1 cellular context compared by ENCODE assay signal in genomic region chr6:107716688-107717089, GRCh38.
TF ChIP-seq lines count a peak whose summit lies in the region.

No MANE protein-coding gene starts in this region.

TF ChIP-seq in H1, 55 proteins besides CTCF, POLR2A, EP300 and RAD21 (continued from another document):
- TF ChIP-seq, protein P1, sequence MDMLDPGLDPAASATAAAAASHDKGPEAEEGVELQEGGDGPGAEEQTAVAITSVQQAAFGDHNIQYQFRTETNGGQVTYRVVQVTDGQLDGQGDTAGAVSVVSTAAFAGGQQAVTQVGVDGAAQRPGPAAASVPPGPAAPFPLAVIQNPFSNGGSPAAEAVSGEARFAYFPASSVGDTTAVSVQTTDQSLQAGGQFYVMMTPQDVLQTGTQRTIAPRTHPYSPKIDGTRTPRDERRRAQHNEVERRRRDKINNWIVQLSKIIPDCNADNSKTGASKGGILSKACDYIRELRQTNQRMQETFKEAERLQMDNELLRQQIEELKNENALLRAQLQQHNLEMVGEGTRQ (IDR thresholded peaks at IDR 0.05; ENCODE audit: low read length), result peak; percentile 84
- TF ChIP-seq TEAD4 (IDR thresholded peaks at IDR 0.05; ENCODE audit: low read depth, low read length), result no peak
- TF ChIP-seq KDM5A (IDR thresholded peaks at IDR 0.05; ENCODE audit: low read length), result no peak
- no peak for TF ChIP-seq GTF2F1 (IDR thresholded peaks at IDR 0.05; ENCODE audit: borderline replicate concordance, low read depth, low read length)
- no peak for TF ChIP-seq CBX8 (IDR thresholded peaks at IDR 0.05; ENCODE audit: borderline replicate concordance, low read depth, low read length)
- no peak for TF ChIP-seq E2F6 (IDR thresholded peaks at IDR 0.05)
- TF ChIP-seq TAF7 (optimal IDR thresholded peaks at IDR 0.05; ENCODE audit: borderline replicate concordance, low read depth, low read length), result no peak
- 0 out of 2 replicates have a peak, but pooled peaks have one; percentile 10 for TF ChIP-seq TAF1 (IDR thresholded peaks at IDR 0.05; ENCODE audit: low read depth, low read length)
- TF ChIP-seq, protein P2, sequence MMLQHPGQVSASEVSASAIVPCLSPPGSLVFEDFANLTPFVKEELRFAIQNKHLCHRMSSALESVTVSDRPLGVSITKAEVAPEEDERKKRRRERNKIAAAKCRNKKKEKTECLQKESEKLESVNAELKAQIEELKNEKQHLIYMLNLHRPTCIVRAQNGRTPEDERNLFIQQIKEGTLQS (IDR thresholded peaks at IDR 0.05; ENCODE audit: insufficient read depth, low read depth, low read length), result peak; percentile 44; the same call in 1 of the 2 replicates
- TF ChIP-seq ATF2 (IDR thresholded peaks at IDR 0.05; ENCODE audit: low read length), result no peak
- no peak for TF ChIP-seq ZNF274 (IDR thresholded peaks at IDR 0.05; ENCODE audit: borderline replicate concordance, extremely low read depth, low read length)
- peak; percentile 55 for TF ChIP-seq SIX5 (IDR thresholded peaks at IDR 0.05; ENCODE audit: low read depth, low read length)
- TF ChIP-seq POLR2AphosphoS5 (IDR thresholded peaks at IDR 0.05; ENCODE audit: low read depth, low read length), result no peak
- TF ChIP-seq JUN (IDR thresholded peaks at IDR 0.05; ENCODE audit: low read depth, low read length), result no peak
- TF ChIP-seq YY1 (IDR thresholded peaks at IDR 0.05; ENCODE audit: low read depth, low read length), result peak; percentile 79
- TF ChIP-seq EGR1 (IDR thresholded peaks at IDR 0.05; ENCODE audit: borderline replicate concordance, low read depth, low read length), result no peak
- TF ChIP-seq CREB1 (IDR thresholded peaks at IDR 0.05), result no peak
- no peak for TF ChIP-seq HDAC6 (IDR thresholded peaks at IDR 0.05; ENCODE audit: low read depth, low read length)
- no peak for TF ChIP-seq FOSL1 (IDR thresholded peaks at IDR 0.05; ENCODE audit: insufficient read depth, low read depth, low read length)
- no peak for TF ChIP-seq RNF2 (IDR thresholded peaks at IDR 0.05; ENCODE audit: borderline replicate concordance, low read depth, low read length, missing control alignments, poor library complexity, severe bottlenecking)
- TF ChIP-seq, protein P3, sequence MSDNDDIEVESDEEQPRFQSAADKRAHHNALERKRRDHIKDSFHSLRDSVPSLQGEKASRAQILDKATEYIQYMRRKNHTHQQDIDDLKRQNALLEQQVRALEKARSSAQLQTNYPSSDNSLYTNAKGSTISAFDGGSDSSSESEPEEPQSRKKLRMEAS (IDR thresholded peaks at IDR 0.05), result 0 out of 2 replicates have a peak, but pooled peaks have one; percentile 10
- no peak for TF ChIP-seq NRF1 (IDR thresholded peaks at IDR 0.05; ENCODE audit: low read depth, low read length)
TF ChIP-seq in H1: peak in this region for 6.
